Comparison of ENCODE assay signal across 22 cellular contexts in the genomic region with DNA sequence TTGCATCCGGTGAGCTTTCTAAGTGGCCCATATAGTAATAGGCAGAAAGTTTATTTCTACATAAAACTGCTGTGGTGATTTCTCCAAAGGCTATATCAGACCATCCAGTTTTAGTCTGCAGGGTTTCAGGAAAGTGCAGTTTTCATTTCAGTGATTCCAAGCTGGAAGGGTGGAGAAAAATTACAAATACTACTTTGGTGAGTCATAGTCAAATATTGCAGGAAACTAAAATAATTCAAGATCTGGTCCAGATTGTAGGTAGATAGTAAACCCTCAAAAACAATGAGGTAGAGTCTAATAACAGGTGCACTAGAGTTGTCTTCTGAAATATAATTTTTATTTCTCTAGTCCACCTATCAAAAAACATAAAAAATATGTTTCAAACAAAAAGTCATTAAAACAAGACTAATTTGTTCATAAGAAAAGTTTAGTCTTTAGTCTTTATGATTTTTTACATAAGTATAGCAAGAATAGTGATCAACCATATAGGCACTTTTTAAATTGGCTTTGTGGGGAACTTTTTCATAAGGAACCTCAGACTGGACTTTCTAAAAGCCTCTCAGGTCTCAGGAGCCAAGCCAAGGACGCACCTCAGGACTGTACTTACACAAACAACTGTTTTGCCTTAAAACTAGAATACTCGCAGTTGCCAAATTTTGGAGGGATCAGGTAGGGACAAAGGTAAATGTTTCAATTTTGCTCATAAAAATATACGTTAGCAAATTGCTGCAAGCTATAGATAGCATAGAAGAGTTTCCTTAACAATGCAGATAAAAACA.
DNase-seq lines count a peak whose midpoint lies in the region; ATAC-seq and TF ChIP-seq lines count a peak whose summit lies in the region.
"Had no signal": no experiment of that assay in that cellular context is flagged by ENCODE, and none has a peak within 500 bp of the region (broad histone marks: within the 10 kb centered on the region; RNA-seq: fewer than 3 reads in every experiment).

No MANE protein-coding gene starts in this region.

- TF ChIP-seq RAD21 in Ishikawa (IDR thresholded peaks at IDR 0.05; ENCODE audit: low read depth): no peak

- peaks cover 33% of the 10 kb centered on the region for H3K4me1 Mint-ChIP-seq in chondrocyte (ENCODE audit: low read depth)
- H3K4me1 Mint-ChIP-seq in osteocyte (ENCODE audit: unreplicated experiment): peaks cover 33% of the 10 kb centered on the region
- H3K4me1 Mint-ChIP-seq: activated naive CD8-positive, alpha-beta T cell treated with anti-CD3 and anti-CD28 coated beads, Interleukin-2, amount 10 ng/mL, durations not matched to agents 7 days and 5 days; CD4-positive, alpha-beta memory T cell; T-cell had no signal

- TF ChIP-seq CTCF in AG10803 (conservative IDR thresholded peaks at IDR 0.05; ENCODE audit: low read length) (no peak), chondrocyte (IDR thresholded peaks at IDR 0.05) (no peak), osteocyte (IDR thresholded peaks at IDR 0.05) (no peak)

- H3K27me3 Mint-ChIP-seq in chondrocyte (ENCODE audit: low read depth): no peaks in the 10 kb centered on the region
- H3K27me3 Mint-ChIP-seq in osteocyte (ENCODE audit: unreplicated experiment): no peaks in the 10 kb centered on the region
- H3K27me3 Mint-ChIP-seq: activated CD8-positive, alpha-beta T cell treated with anti-CD3 and anti-CD28 coated beads for 36 hours; stimulated activated naive B cell treated with anti-CD40 and anti-IgM and Interleukin-4, amounts not matched to agents 10 μg/mL and 1 μg/mL and 100 μg/mL, for 72 hours had no signal

- H3K36me3 Mint-ChIP-seq in chondrocyte (ENCODE audit: low read depth) (no peaks in the 10 kb centered on the region), osteocyte (ENCODE audit: unreplicated experiment) (no peaks in the 10 kb centered on the region)
- H3K36me3 Mint-ChIP-seq: activated naive CD8-positive, alpha-beta T cell treated with anti-CD3 and anti-CD28 coated beads, Interleukin-2, amount 10 ng/mL, durations not matched to agents 7 days and 5 days; CD4-positive, alpha-beta memory T cell; T-cell had no signal

- H3K4me3 Mint-ChIP-seq in chondrocyte (ENCODE audit: unreplicated experiment) (no peak overlapping the region), osteocyte (ENCODE audit: unreplicated experiment) (no peak overlapping the region)
- H3K4me3 Mint-ChIP-seq: activated CD8-positive, alpha-beta T cell treated with anti-CD3 and anti-CD28 coated beads for 36 hours; activated naive CD8-positive, alpha-beta T cell treated with anti-CD3 and anti-CD28 coated beads, Interleukin-2, amount 10 ng/mL, durations not matched to agents 7 days and 5 days; CD4-positive, alpha-beta memory T cell; T-cell had no signal

- ATAC-seq in SK-N-SH treated with all-trans-retinoic acid at 6 μM for 48 hours: no peak
- ATAC-seq: activated CD4-positive, CD25-positive, alpha-beta regulatory T cell treated with anti-CD3 and anti-CD28 coated beads, Interleukin-2, amount 50 U/mL, for 24 hours; activated CD8-positive, alpha-beta T cell treated with anti-CD3 and anti-CD28 coated beads for 36 hours; stimulated activated naive B cell treated with anti-CD40 and anti-IgM and Interleukin-4, amounts not matched to agents 10 μg/mL and 1 μg/mL and 100 μg/mL, for 72 hours; T-cell had no signal

- peaks cover 4% of the 10 kb centered on the region for H3K9me3 Mint-ChIP-seq in chondrocyte (ENCODE audit: low read depth)
- no peaks in the 10 kb centered on the region for H3K9me3 Mint-ChIP-seq in osteocyte (ENCODE audit: unreplicated experiment)
- H3K9me3 Mint-ChIP-seq: activated CD8-positive, alpha-beta T cell treated with anti-CD3 and anti-CD28 coated beads for 36 hours; activated naive CD8-positive, alpha-beta T cell treated with anti-CD3 and anti-CD28 coated beads, Interleukin-2, amount 10 ng/mL, durations not matched to agents 7 days and 5 days; T-cell had no signal

- no peak overlapping the region for H3K4me3 ChIP-seq in AG10803 (ENCODE audit: low read length)
- H3K4me3 ChIP-seq: coronary artery had no signal

- H3K27ac Mint-ChIP-seq in chondrocyte (ENCODE audit: unreplicated experiment) (peak overlapping the region; percentile 94), osteocyte (ENCODE audit: unreplicated experiment) (peak overlapping the region; percentile 88)
- H3K27ac Mint-ChIP-seq: activated CD8-positive, alpha-beta T cell treated with anti-CD3 and anti-CD28 coated beads for 36 hours; activated naive CD8-positive, alpha-beta T cell treated with anti-CD3 and anti-CD28 coated beads, Interleukin-2, amount 10 ng/mL, durations not matched to agents 7 days and 5 days; CD4-positive, alpha-beta memory T cell; T-cell had no signal

- DNase-seq in AG10803 (ENCODE audit: low read depth) (peak; percentile 6), chondrocyte (ENCODE audit: low spot score) (no peak), osteocyte (ENCODE audit: extremely low spot score, unreplicated experiment) (no peak), COLO668 (lab: John Stamatoyannopoulos, UW; ENCODE audit: unreplicated experiment) (no peak), SHP77 treated with DMSO at 0.1 percent for 48 hours (lab: John Stamatoyannopoulos, UW) (no peak)
- DNase-seq in activated T-cell treated with anti-CD3 and anti-CD28 coated beads, Interleukin-2, amount 50 U/mL, for 1 hour: no peak
- DNase-seq: activated CD8-positive, alpha-beta T cell treated with anti-CD3 and anti-CD28 coated beads for 36 hours; activated effector memory CD4-positive, alpha-beta T cell treated with Interleukin-2 at 50 U/mL for 16 hours; activated naive CD8-positive, alpha-beta T cell treated with anti-CD3 and anti-CD28 coated beads, Interleukin-2, amount 10 ng/mL, durations not matched to agents 7 days and 5 days; CD4-positive, alpha-beta memory T cell; mammary epithelial cell; NCI-H1105 treated with DMSO at 0.1 percent for 48 hours; NCI-H2029 treated with DMSO at 0.1 percent for 48 hours; NCI-H82; SIG-M5; stimulated activated CD4-positive, alpha-beta T cell treated with anti-CD3 and anti-CD28 coated beads, Interleukin-4, amount 100 ng/mL, for 1 hour; stimulated activated naive B cell treated with anti-CD40 and anti-IgM and Interleukin-4, amounts not matched to agents 10 μg/mL and 1 μg/mL and 100 μg/mL, for 72 hours; T-cell had no signal

- TF ChIP-seq EP300 in Ishikawa (IDR thresholded peaks at IDR 0.05; ENCODE audit: borderline replicate concordance): no peak

TF ChIP-seq in Ishikawa, 13 proteins besides CTCF, POLR2A, EP300 and RAD21:
- TF ChIP-seq FOXM1 (IDR thresholded peaks at IDR 0.05; ENCODE audit: borderline replicate concordance, low read depth) (no peak), CREB1 (IDR thresholded peaks at IDR 0.05; ENCODE audit: low read depth) (no peak), TEAD4 (IDR thresholded peaks at IDR 0.05) (peak; percentile 34; the same call in 1 of the 2 replicates)

TF ChIP-seq in SK-N-SH treated with all-trans-retinoic acid at 6 μM for 48 hours, 23 proteins besides CTCF, POLR2A, EP300 and RAD21:
- no peak for TF ChIP-seq ESRRG (CRISPR knock-in tag; IDR thresholded peaks at IDR 0.05)
- no peak for TF ChIP-seq CREB5 (CRISPR knock-in tag; IDR thresholded peaks at IDR 0.05; ENCODE audit: low read depth)
TF ChIP-seq in SK-N-SH treated with all-trans-retinoic acid at 6 μM for 48 hours: peak in this region for 0.
